Comparison of ENCODE assay signal across 28 cellular contexts in the genomic region with DNA sequence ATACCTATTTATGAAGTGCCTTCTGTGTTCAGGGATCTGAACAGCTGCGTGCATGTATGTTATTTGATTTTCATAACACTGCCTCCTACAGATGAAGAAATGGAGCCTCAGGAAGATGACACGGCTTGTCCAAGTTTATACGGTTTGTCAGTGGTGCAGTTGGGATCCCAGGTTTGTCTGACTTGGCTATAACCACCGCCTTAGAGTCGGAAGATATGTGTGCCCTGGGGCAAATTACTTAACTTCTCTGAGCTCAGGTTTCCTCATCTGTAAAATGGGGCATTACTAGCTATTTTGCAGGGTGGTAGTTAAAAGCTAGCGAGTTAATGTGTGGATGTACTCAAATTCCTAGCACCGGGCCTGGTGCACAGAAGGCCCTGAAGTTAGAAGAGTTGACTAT. TPM values are rescaled to one million over a fixed set of nuclear protein-coding genes. Genes with fewer than 3 reads are reported as not detected.
DNase-seq lines count a peak whose midpoint lies in the region; ATAC-seq and TF ChIP-seq lines count a peak whose summit lies in the region.
"Had no signal": no experiment of that assay in that cellular context is flagged by ENCODE, and none has a peak within 500 bp of the region (broad histone marks: within the 10 kb centered on the region; RNA-seq: fewer than 3 reads in every experiment).

No MANE protein-coding gene starts in this region.

- H3K9ac ChIP-seq in mammary epithelial cell (ENCODE audit: insufficient read depth, low read length) (no peak overlapping the region), iPS-20b (ENCODE audit: low read depth, low read length) (no peak overlapping the region)

- peaks cover 5% of the 10 kb centered on the region for H3K4me1 ChIP-seq in mammary epithelial cell (ENCODE audit: insufficient read depth, low read length)
- peaks cover 9% of the 10 kb centered on the region; the same call in 1 of the 2 replicates for H3K4me1 ChIP-seq in iPS-20b (ENCODE audit: insufficient read depth, low read length)
- H3K4me1 ChIP-seq in naive thymus-derived CD4-positive, alpha-beta T cell (ENCODE audit: control insufficient read depth in 2 of 2, insufficient read depth in 2 of 2, low read length in 2 of 2): peaks cover 0 to 4% of the 10 kb centered on the region in 2 donors
- H3K4me1 ChIP-seq: pancreas, upper lobe of right lung had no signal

- no peak for TF ChIP-seq CTCF in MCF 10A (IDR thresholded peaks at IDR 0.05; ENCODE audit: unreplicated experiment)
- TF ChIP-seq CTCF in mammary epithelial cell (conservative IDR thresholded peaks at IDR 0.05 in 1 of 2, IDR thresholded peaks at IDR 0.05 in 1 of 2; ENCODE audit: extremely low read depth in 1 of 2, insufficient read depth in 1 of 2, low read depth in 1 of 2, low read length in 2 of 2): no peak
- 0 out of 2 replicates have a peak, but pooled peaks have one; percentile 6 for TF ChIP-seq CTCF in WERI-Rb-1 (IDR thresholded peaks at IDR 0.05; ENCODE audit: low read depth, low read length)
- no peak for TF ChIP-seq CTCF in progenitor cell of endocrine pancreas (IDR thresholded peaks at IDR 0.05; ENCODE audit: unreplicated experiment)

- no peaks in the 10 kb centered on the region for H3K9me3 ChIP-seq in mammary epithelial cell (replicated peaks; ENCODE audit: insufficient read depth, low read length)
- H3K9me3 ChIP-seq in WERI-Rb-1 (ENCODE audit: severe bottlenecking): no peaks in the 10 kb centered on the region
- H3K9me3 ChIP-seq in iPS-20b (ENCODE audit: insufficient read depth, low read depth, low read length): no peaks in the 10 kb centered on the region
- H3K9me3 ChIP-seq in naive thymus-derived CD4-positive, alpha-beta T cell (ENCODE audit: control insufficient read depth in 2 of 3, low read length in 3 of 3): no peaks in the 10 kb centered on the region
- H3K9me3 ChIP-seq: pancreas, SJSA1, upper lobe of right lung had no signal

- in situ Hi-C loops in mammary epithelial cell (cut with MboI; ENCODE audit: low sequenced_read_pairs in 2 of 2): loop anchor here (5.0 to 10.0 kb wide), 5 partner anchors 90 to 320 kb away; no protein-coding TSS in a partner anchor

- no peak overlapping the region for H2AFZ ChIP-seq in mammary epithelial cell (ENCODE audit: low read depth, low read length)

- dilution Hi-C loops in mammary epithelial cell (cut with HindIII; ENCODE audit: low sequenced_read_pairs): no loop called here

- H3K4me1 Mint-ChIP-seq in MCF 10A (ENCODE audit: insufficient read depth, unreplicated experiment) (no peaks in the 10 kb centered on the region), progenitor cell of endocrine pancreas (ENCODE audit: low read depth) (peaks cover 2% of the 10 kb centered on the region)
- peaks cover 0 to 7% (median 0%) of the 10 kb centered on the region in 7 donors for H3K4me1 Mint-ChIP-seq in naive thymus-derived CD4-positive, alpha-beta T cell

- H3K4me2 ChIP-seq in mammary epithelial cell (ENCODE audit: insufficient read depth, low read depth, low read length): no peak overlapping the region

- CTCF ChIA-PET in MCF 10A (lab: Yijun Ruan, JAX) (interaction anchor here (0.6 to 5.9 kb wide), 28 partner anchors 9 to 568 kb away, joined by 3 to 51 read pairs (median 6); no protein-coding TSS in a partner anchor), mammary epithelial cell (lab: Charles Lee; ENCODE audit: low non-redundant PET) (interaction anchor here (0.6 kb wide), 2 partner anchors 91 to 375 kb away, joined by 3 to 4 read pairs; no protein-coding TSS in a partner anchor)
- CTCF ChIA-PET in naive thymus-derived CD4-positive, alpha-beta T cell (lab: Charles Lee): interaction anchor here (0.7 to 3.5 kb wide), 17 partner anchors 19 to 325 kb away, joined by 3 to 51 read pairs (median 6); no protein-coding TSS in a partner anchor

- intact Hi-C loops in MCF 10A (cut with micrococcal nuclease) (loop anchor here (1.0 to 5.0 kb wide), 8 partner anchors 54 to 622 kb away; partner anchors contain the start of genes ANP32A and KIF23), mammary epithelial cell (cut with micrococcal nuclease) (loop anchor here (1.0 to 2.0 kb wide), 7 partner anchors 50 to 568 kb away; partner anchors contain the start of gene ANP32A)
- intact Hi-C loops in naive thymus-derived CD4-positive, alpha-beta T cell (cut with micrococcal nuclease): loop anchor here (1.0 to 5.0 kb wide), 7 partner anchors 52 to 324 kb away; partner anchors contain the start of gene ANP32A (in 1 of the 2)

- H3K27me3 Mint-ChIP-seq in MCF 10A (ENCODE audit: insufficient read depth, unreplicated experiment): peaks cover 11% of the 10 kb centered on the region
- H3K27me3 Mint-ChIP-seq in naive thymus-derived CD4-positive, alpha-beta T cell: peaks cover 10 to 57% (median 22%) of the 10 kb centered on the region in 5 donors
- H3K27me3 Mint-ChIP-seq in progenitor cell of endocrine pancreas: peaks cover 33% of the 10 kb centered on the region

- BruUV-seq in MCF 10A (replicated peaks; lab: Mats Ljungman, UMichigan): no TSS peak
- BruUV-seq in mammary epithelial cell (replicated peaks; lab: Mats Ljungman, UMichigan): no TSS peak

- H3K4me3 ChIP-seq in mammary epithelial cell (replicated peaks in 1 of 3; ENCODE audit: insufficient read depth in 1 of 3, low read depth in 2 of 3, low read length in 3 of 3) (no peak overlapping the region), WERI-Rb-1 (ENCODE audit: low read depth, low read length) (peak overlapping the region; percentile 71; the same call in 1 of the 2 replicates), iPS-20b (ENCODE audit: low read length) (peak overlapping the region; percentile 75; the same call in 1 of the 2 replicates)
- no peak overlapping the region for H3K4me3 ChIP-seq in naive thymus-derived CD4-positive, alpha-beta T cell (ENCODE audit: low read length)

- 91% methylated on average over 7 of the region's 7 CpGs for WGBS in mammary epithelial cell (ENCODE audit: low coverage, missing lambda C conversion rate)

- H3K36me3 ChIP-seq in mammary epithelial cell (ENCODE audit: insufficient read depth, low read length): no peaks in the 10 kb centered on the region
- H3K36me3 ChIP-seq in WERI-Rb-1: no peaks in the 10 kb centered on the region
- no peaks in the 10 kb centered on the region for H3K36me3 ChIP-seq in iPS-20b (ENCODE audit: insufficient read depth, low read depth, low read length)
- H3K36me3 ChIP-seq in naive thymus-derived CD4-positive, alpha-beta T cell (ENCODE audit: control insufficient read depth in 2 of 3, insufficient read depth in 3 of 3, low read length in 3 of 3): no peaks in the 10 kb centered on the region
- H3K36me3 ChIP-seq: cardiac muscle cell, pancreas, SJSA1, upper lobe of right lung had no signal

- POLR2A ChIA-PET in MCF 10A (lab: Yijun Ruan, JAX): interaction anchor here (0.7 to 2.7 kb wide), 2 partner anchors 49 to 318 kb away, joined by 4 to 13 read pairs; no protein-coding TSS in a partner anchor
- POLR2A ChIA-PET in naive thymus-derived CD4-positive, alpha-beta T cell (lab: Charles Lee): interaction anchor here (1.3 to 1.4 kb wide), 2 partner anchors 58 to 90 kb away, joined by 5 read pairs; no protein-coding TSS in a partner anchor

- H3K36me3 Mint-ChIP-seq in MCF 10A (ENCODE audit: insufficient read depth, unreplicated experiment): no peaks in the 10 kb centered on the region
- no peaks in the 10 kb centered on the region for H3K36me3 Mint-ChIP-seq in naive thymus-derived CD4-positive, alpha-beta T cell
- H3K36me3 Mint-ChIP-seq in progenitor cell of endocrine pancreas (ENCODE audit: insufficient read depth): no peaks in the 10 kb centered on the region
- H3K36me3 Mint-ChIP-seq: activated naive CD8-positive, alpha-beta T cell; natural killer cell treated with Interleukin-12 subunit alpha and Interleukin-12 subunit beta and Interleukin-15 and Interleukin-18, amount 100 ng/mL, for 72 hours had no signal

- peak; percentile 6 for DNase-seq in MCF 10A (ENCODE audit: unreplicated experiment)
- DNase-seq in mammary epithelial cell: no peak
- no peak for DNase-seq in WERI-Rb-1
- DNase-seq in naive thymus-derived CD4-positive, alpha-beta T cell: no peak
- no peak for DNase-seq in RPMI8226
- DNase-seq in progenitor cell of endocrine pancreas (ENCODE audit: low spot score, unreplicated experiment): no peak
- DNase-seq: 8988T; activated CD4-positive, alpha-beta T cell treated with anti-CD3 and anti-CD28 coated beads, Interleukin-2, amount 50 U/mL, for 1 hour; activated effector memory CD4-positive, alpha-beta T cell treated with anti-CD3 and anti-CD28 coated beads, Interleukin-2, amount 50 U/mL, for 16 hours; activated T-cell treated with anti-CD3 and anti-CD28 coated beads, Interleukin-2, amount 50 U/mL, for 1 hour; cortex of kidney; effector memory CD8-positive, alpha-beta T cell; GF-D8; NCI-H1436; NCI-H2081 treated with DMSO at 0.1 percent for 48 hours; NCI-H2227 treated with DMSO at 0.1 percent for 48 hours; stimulated activated naive CD4-positive, alpha-beta T cell; upper lobe of right lung had no signal

- H3K79me2 ChIP-seq in mammary epithelial cell (ENCODE audit: insufficient read depth, low read length): no peaks in the 10 kb centered on the region

- H3K27ac Mint-ChIP-seq in MCF 10A (ENCODE audit: low read depth, unreplicated experiment): no peak overlapping the region
- H3K27ac Mint-ChIP-seq in naive thymus-derived CD4-positive, alpha-beta T cell: no peak overlapping the region
- H3K27ac Mint-ChIP-seq in progenitor cell of endocrine pancreas: no peak overlapping the region
- H3K27ac Mint-ChIP-seq: activated naive CD8-positive, alpha-beta T cell; effector memory CD8-positive, alpha-beta T cell; natural killer cell treated with Interleukin-12 subunit alpha and Interleukin-12 subunit beta and Interleukin-15 and Interleukin-18, amount 100 ng/mL, for 72 hours had no signal

- ATAC-seq in naive thymus-derived CD4-positive, alpha-beta T cell: no peak
- ATAC-seq in HG03342 (IDR thresholded peaks at IDR 0.05; ENCODE audit: unreplicated experiment): no peak
- ATAC-seq: effector memory CD8-positive, alpha-beta T cell; natural killer cell treated with Interleukin-12 subunit alpha and Interleukin-12 subunit beta and Interleukin-15 and Interleukin-18, amount 100 ng/mL, for 72 hours had no signal

- H3K27ac ChIP-seq in mammary epithelial cell (ENCODE audit: insufficient read depth, low read depth, low read length) (no peak overlapping the region), WERI-Rb-1 (peak overlapping the region; percentile 65; the same call in 1 of the 2 replicates), iPS-20b (ENCODE audit: low read length) (no peak overlapping the region)
- no peak overlapping the region for H3K27ac ChIP-seq in naive thymus-derived CD4-positive, alpha-beta T cell (ENCODE audit: low read depth, low read length)
- H3K27ac ChIP-seq: C4-2B, cardiac muscle cell, pancreas, SJSA1, upper lobe of right lung had no signal

- no peaks in the 10 kb centered on the region for H4K20me1 ChIP-seq in mammary epithelial cell (ENCODE audit: insufficient read depth, low read length)

- H3K27me3 ChIP-seq in mammary epithelial cell (ENCODE audit: insufficient read depth, low read length) (no peaks in the 10 kb centered on the region), WERI-Rb-1 (ENCODE audit: insufficient read depth, low read depth, severe bottlenecking) (no peaks in the 10 kb centered on the region), iPS-20b (ENCODE audit: insufficient read depth, low read length) (peaks cover 10% of the 10 kb centered on the region)
- H3K27me3 ChIP-seq in naive thymus-derived CD4-positive, alpha-beta T cell (ENCODE audit: control insufficient read depth in 2 of 2, insufficient read depth in 2 of 2, low read length in 2 of 2): no peaks in the 10 kb centered on the region
- H3K27me3 ChIP-seq: pancreas had no signal

- H3K4me3 Mint-ChIP-seq in MCF 10A (ENCODE audit: unreplicated experiment) (no peak overlapping the region), progenitor cell of endocrine pancreas (ENCODE audit: low read depth) (no peak overlapping the region)
- H3K4me3 Mint-ChIP-seq in naive thymus-derived CD4-positive, alpha-beta T cell: peak overlapping the region in 1 of 10 donors; percentile 70
- H3K4me3 Mint-ChIP-seq: activated naive CD8-positive, alpha-beta T cell; effector memory CD8-positive, alpha-beta T cell; natural killer cell treated with Interleukin-12 subunit alpha and Interleukin-12 subunit beta and Interleukin-15 and Interleukin-18, amount 100 ng/mL, for 72 hours had no signal

- H3K9me3 Mint-ChIP-seq in MCF 10A (ENCODE audit: unreplicated experiment): no peaks in the 10 kb centered on the region
- no peaks in the 10 kb centered on the region for H3K9me3 Mint-ChIP-seq in naive thymus-derived CD4-positive, alpha-beta T cell
- no peaks in the 10 kb centered on the region for H3K9me3 Mint-ChIP-seq in progenitor cell of endocrine pancreas (ENCODE audit: low read depth)
- H3K9me3 Mint-ChIP-seq: effector memory CD8-positive, alpha-beta T cell; natural killer cell treated with Interleukin-12 subunit alpha and Interleukin-12 subunit beta and Interleukin-15 and Interleukin-18, amount 100 ng/mL, for 72 hours had no signal

RNA-seq across cellular contexts. Expression of gene ANP32A, which starts 54.1 kb away (rescaled TPM):
- total RNA-seq in MCF 10A (2022) (150 and 159 TPM in 2 replicates), mammary epithelial cell (100 to 1,000 TPM in 1 of 2 donors, 10 to 100 TPM in 1; 42.5 to 109 TPM), progenitor cell of endocrine pancreas (263 and 279 TPM in 2 replicates)
- 52.0 TPM for polyA plus RNA-seq in mammary epithelial cell
- 37.7 TPM for polyA minus RNA-seq in mammary epithelial cell
- total RNA-seq in naive thymus-derived CD4-positive, alpha-beta T cell: 100 to 1,000 TPM in 4 of 5 experiments, 10 to 100 TPM in 1; 86.1 to 229 (median 136) TPM
- polyA plus RNA-seq in naive thymus-derived CD4-positive, alpha-beta T cell: 100 to 1,000 TPM in 1 of 2 donors, 10 to 100 TPM in 1; 89.6 to 111 TPM

RNA-seq across cellular contexts. Expression of gene SPESP1, which starts 55.5 kb away (rescaled TPM):
- total RNA-seq in MCF 10A (2022) (16.8 and 17.6 TPM in 2 replicates), mammary epithelial cell (1 to 10 TPM in 1 of 2 donors, not detected in 1; 9.2 TPM), progenitor cell of endocrine pancreas (not detected in 2 replicates)
- polyA plus RNA-seq in mammary epithelial cell: 12.8 TPM
- polyA minus RNA-seq in mammary epithelial cell: not detected
- total RNA-seq in naive thymus-derived CD4-positive, alpha-beta T cell: 1 to 10 TPM in 1 of 5 experiments, under 1 TPM in 3, not detected in 1; 0.51 to 1.3 (median 0.63) TPM
- 1 to 10 TPM in 1 of 2 donors, under 1 TPM in 1; 0.25 to 1.1 TPM for polyA plus RNA-seq in naive thymus-derived CD4-positive, alpha-beta T cell
- total RNA-seq: cardiac muscle cell, HT-29, SJSA1, smooth muscle cell had no signal
- polyA plus RNA-seq: cardiac muscle cell, smooth muscle cell had no signal

Comparison
In these comparisons a context has a peak if more than half of its experiments do, and no peak if none do; other contexts are left out.
1. H3K4me3 ChIP-seq: peak in WERI-Rb-1 (single experiment) and iPS-20b (single experiment); none in mammary epithelial cell (0 of 3) and naive thymus-derived CD4-positive, alpha-beta T cell (single experiment).